8 cellular contexts compared by ENCODE assay signal in the genomic region with DNA sequence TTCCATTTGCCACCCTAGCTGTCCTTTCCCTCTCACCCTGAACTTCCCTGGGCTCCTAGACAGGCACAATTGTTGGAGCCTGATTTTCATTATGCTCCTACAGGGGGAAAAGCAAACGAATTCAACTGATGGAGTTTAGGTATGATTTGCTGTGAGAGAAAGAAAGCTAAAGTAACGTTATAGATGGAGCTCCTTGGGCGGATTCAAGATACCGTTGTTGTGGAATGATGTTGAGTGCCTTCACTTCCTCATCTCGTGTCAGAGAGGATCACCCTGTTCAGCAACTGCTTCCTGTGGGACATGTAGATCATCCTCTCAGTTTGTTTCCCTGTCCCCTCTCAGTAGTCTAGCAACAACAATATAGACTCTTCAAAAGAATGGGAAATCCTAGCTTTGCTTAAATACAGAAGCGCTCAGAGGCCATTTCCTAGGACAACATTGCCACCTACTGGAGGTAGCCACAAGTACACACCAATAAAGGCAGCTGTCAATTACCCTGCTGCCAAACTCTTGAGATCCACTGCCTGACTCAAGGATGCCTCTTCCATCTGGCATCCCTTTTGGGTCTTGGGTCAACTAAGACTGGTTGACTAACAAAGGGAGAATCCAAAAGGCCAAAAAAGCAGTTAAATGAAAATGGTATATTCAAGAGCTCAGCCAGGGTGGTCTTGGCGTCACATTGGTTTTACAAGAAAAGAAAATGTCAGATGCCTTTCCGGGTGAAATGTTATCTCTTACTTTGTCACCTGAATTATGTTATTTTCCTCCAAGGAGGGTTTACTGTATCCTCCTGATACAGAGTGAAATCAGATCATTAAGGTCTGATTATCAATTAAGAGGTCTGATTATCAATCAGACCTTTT. TPM values are rescaled to one million over a fixed set of nuclear protein-coding genes. Genes with fewer than 3 reads are reported as not detected.
A peak's percentile ranks its signal among the peaks of the same experiment; 100 is the strongest.
DNase-seq lines count a peak whose midpoint lies in the region; ATAC-seq and TF ChIP-seq lines count a peak whose summit lies in the region.

No MANE protein-coding gene starts in this region.

- H3K36me3 ChIP-seq in suprapubic skin: no peaks in the 10 kb centered on the region

- DNase-seq in COLO829 (ENCODE audit: low spot score) (peak; percentile 86), NCI-H226 (peak; percentile 25), mesothelial cell of epicardium (ENCODE audit: low spot score in 2 of 2, unreplicated experiment in 2 of 2) (peak in 1 of 2 experiments; percentile 56), suprapubic skin (ENCODE audit: low spot score in 2 of 2) (peak in 1 of 2 donors; percentile 66)
- DNase-seq in activated CD4-positive, alpha-beta T cell treated with anti-CD3 and anti-CD28 coated beads, Interleukin-2, amount 10 ng/mL, durations not matched to agents 24 days and 14 days: peak; percentile 90
- peak; percentile 41 for DNase-seq in effector CD8-positive, alpha-beta T cell (lab: John Stamatoyannopoulos, UW)

- no peak for TF ChIP-seq POLR2A in suprapubic skin (IDR thresholded peaks at IDR 0.05)

- no peak overlapping the region for H3K4me3 Mint-ChIP-seq in activated CD4-positive, alpha-beta T cell treated with anti-CD3 and anti-CD28 coated beads, Interleukin-2, amount 10 ng/mL, durations not matched to agents 24 days and 14 days
- H3K4me3 Mint-ChIP-seq in mesothelial cell of epicardium: no peak overlapping the region

- peak; percentile 67 for TF ChIP-seq CTCF in mesothelial cell of epicardium (IDR thresholded peaks at IDR 0.05; ENCODE audit: unreplicated experiment)
- TF ChIP-seq CTCF in suprapubic skin (IDR thresholded peaks at IDR 0.05): peak; percentile 61 to 73

- H3K9me3 Mint-ChIP-seq in activated CD4-positive, alpha-beta T cell treated with anti-CD3 and anti-CD28 coated beads, Interleukin-2, amount 10 ng/mL, durations not matched to agents 24 days and 14 days: no peaks in the 10 kb centered on the region
- no peaks in the 10 kb centered on the region for H3K9me3 Mint-ChIP-seq in mesothelial cell of epicardium

- no peak overlapping the region for H3K27ac Mint-ChIP-seq in activated CD4-positive, alpha-beta T cell treated with anti-CD3 and anti-CD28 coated beads, Interleukin-2, amount 10 ng/mL, durations not matched to agents 24 days and 14 days
- H3K27ac Mint-ChIP-seq in mesothelial cell of epicardium: no peak overlapping the region

- H3K36me3 Mint-ChIP-seq in activated CD4-positive, alpha-beta T cell treated with anti-CD3 and anti-CD28 coated beads, Interleukin-2, amount 10 ng/mL, durations not matched to agents 24 days and 14 days (ENCODE audit: low read depth): peaks cover 14% of the 10 kb centered on the region
- no peaks in the 10 kb centered on the region for H3K36me3 Mint-ChIP-seq in mesothelial cell of epicardium

- H3K27ac ChIP-seq in suprapubic skin: no peak overlapping the region

- no peak overlapping the region for H3K4me3 ChIP-seq in suprapubic skin

- peaks cover 15% of the 10 kb centered on the region for H3K27me3 Mint-ChIP-seq in activated CD4-positive, alpha-beta T cell treated with anti-CD3 and anti-CD28 coated beads, Interleukin-2, amount 10 ng/mL, durations not matched to agents 24 days and 14 days
- H3K27me3 Mint-ChIP-seq in mesothelial cell of epicardium (ENCODE audit: low read depth): peaks cover 20% of the 10 kb centered on the region

- H3K4me1 ChIP-seq in suprapubic skin: no peaks in the 10 kb centered on the region

- H3K27me3 ChIP-seq in suprapubic skin: no peaks in the 10 kb centered on the region

- peaks cover 7% of the 10 kb centered on the region for H3K4me1 Mint-ChIP-seq in activated CD4-positive, alpha-beta T cell treated with anti-CD3 and anti-CD28 coated beads, Interleukin-2, amount 10 ng/mL, durations not matched to agents 24 days and 14 days
- H3K4me1 Mint-ChIP-seq in mesothelial cell of epicardium: no peaks in the 10 kb centered on the region

- WGBS in suprapubic skin: 39% methylated on average over 8 of the region's 8 CpGs

- intact Hi-C loops in activated CD4-positive, alpha-beta T cell treated with anti-CD3 and anti-CD28 coated beads, Interleukin-2, amount 10 ng/mL, durations not matched to agents 24 days and 14 days (cut with micrococcal nuclease): loop anchor here (1.0 to 10.0 kb wide), 5 partner anchors 16 to 506 kb away; a partner anchor contains a TSS

- TF ChIP-seq EP300 in suprapubic skin (IDR thresholded peaks at IDR 0.05): no peak

- H3K9me3 ChIP-seq in suprapubic skin: no peaks in the 10 kb centered on the region

- ATAC-seq in GM19372 (IDR thresholded peaks at IDR 0.05; ENCODE audit: low read depth, unreplicated experiment) (peak; percentile 93), HG03354 (IDR thresholded peaks at IDR 0.05; ENCODE audit: poor library complexity, severe bottlenecking, unreplicated experiment) (peak; percentile 93)

RNA-seq across cellular contexts. Expression of a gene that starts 13.5 kb away (rescaled TPM):
- 0.17 and 0.47 TPM in 2 replicates for total RNA-seq in activated CD4-positive, alpha-beta T cell treated with anti-CD3 and anti-CD28 coated beads, Interleukin-2, amount 10 ng/mL, durations not matched to agents 24 days and 14 days
- total RNA-seq in mesothelial cell of epicardium: 37.7 to 42.3 TPM (median 39.4 TPM) in 3 replicates
- total RNA-seq in suprapubic skin: 10 to 100 TPM in 1 of 4 donors, 1 to 10 TPM in 3; 8.3 to 11.5 (median 8.9) TPM

RNA-seq across cellular contexts. Expression of a gene that starts 15.8 kb away (rescaled TPM):
- 62.2 and 71.2 TPM in 2 replicates for total RNA-seq in activated CD4-positive, alpha-beta T cell treated with anti-CD3 and anti-CD28 coated beads, Interleukin-2, amount 10 ng/mL, durations not matched to agents 24 days and 14 days
- total RNA-seq in mesothelial cell of epicardium (40.5 to 41.7 TPM (median 40.8 TPM) in 3 replicates), suprapubic skin (10 to 100 TPM; 12.5 to 55.7 (median 21.6) TPM)

RNA-seq across cellular contexts. Expression of a gene that starts 51.4 kb away (rescaled TPM):
- total RNA-seq in activated CD4-positive, alpha-beta T cell treated with anti-CD3 and anti-CD28 coated beads, Interleukin-2, amount 10 ng/mL, durations not matched to agents 24 days and 14 days: 68.4 and 70.1 TPM in 2 replicates
- total RNA-seq in mesothelial cell of epicardium (6.2 to 6.9 TPM (median 6.8 TPM) in 3 replicates), suprapubic skin (1 to 10 TPM in 3 of 4 donors, under 1 TPM in 1; 0.48 to 1.8 (median 1.5) TPM)

RNA-seq across cellular contexts. Expression of a gene that starts 54.3 kb away (rescaled TPM):
- not detected in 2 replicates for total RNA-seq in activated CD4-positive, alpha-beta T cell treated with anti-CD3 and anti-CD28 coated beads, Interleukin-2, amount 10 ng/mL, durations not matched to agents 24 days and 14 days
- total RNA-seq in mesothelial cell of epicardium (not detected in 3 replicates), suprapubic skin (1 to 10 TPM; 2.3 to 4.5 (median 2.9) TPM)
